8 cellular contexts compared by ENCODE assay signal in genomic region chr9:17810728-17811634, GRCh38.
DNase-seq lines count a peak whose midpoint lies in the region; TF ChIP-seq lines count a peak whose summit lies in the region.

No MANE protein-coding gene starts in this region.

- no peaks in the 10 kb centered on the region for H3K9me3 ChIP-seq in parathyroid adenoma (ENCODE audit: control insufficient read depth, low read length)

- H3K79me2 ChIP-seq in parathyroid adenoma: no peaks in the 10 kb centered on the region

- no peak overlapping the region for H3K4me2 ChIP-seq in parathyroid adenoma (ENCODE audit: low read length)

- H3K27ac ChIP-seq in VCaP: no peak overlapping the region
- H3K27ac ChIP-seq in parathyroid adenoma: no peak overlapping the region

- H2AFZ ChIP-seq in parathyroid adenoma: no peak overlapping the region

- no peaks in the 10 kb centered on the region for H3K4me1 ChIP-seq in parathyroid adenoma

- TF ChIP-seq CTCF in VCaP (conservative IDR thresholded peaks at IDR 0.05) (peak; percentile 96), parathyroid adenoma (IDR thresholded peaks at IDR 0.05) (peak; percentile 73)

- peak; percentile 9 to 13 for DNase-seq in NCI-H187 (lab: John Stamatoyannopoulos, UW)
- no peak for DNase-seq in NCI-H187 treated with DMSO at 0.1 percent for 48 hours (lab: John Stamatoyannopoulos, UW)
- peak; percentile 41 for DNase-seq in HCEC 1CT
- peak; percentile 19 to 77 for DNase-seq in NCI-H1930 (lab: John Stamatoyannopoulos, UW)
- DNase-seq in fibroblast of the conjunctiva (ENCODE audit: low read depth): peak; percentile 45
- DNase-seq in ecto neural progenitor cell (ENCODE audit: low spot score): no peak

- no peaks in the 10 kb centered on the region for H3K27me3 ChIP-seq in parathyroid adenoma (ENCODE audit: control insufficient read depth, insufficient read depth, low read length)

- H3K36me3 ChIP-seq in parathyroid adenoma (ENCODE audit: control insufficient read depth, insufficient read depth, low read length): no peaks in the 10 kb centered on the region

- H3K9ac ChIP-seq in parathyroid adenoma: no peak overlapping the region

- no peak overlapping the region for H3K4me3 ChIP-seq in parathyroid adenoma (ENCODE audit: low read depth, low read length)

Comparison
In these comparisons a context has a peak if more than half of its experiments do, and no peak if none do; other contexts are left out.
1. DNase-seq: peak in NCI-H187 (2 of 2), HCEC 1CT (single experiment), NCI-H1930 (2 of 2) and fibroblast of the conjunctiva (single experiment); none in NCI-H187 treated with DMSO at 0.1 percent for 48 hours (single experiment) and ecto neural progenitor cell (single experiment).